Comparison of ENCODE assay signal across 21 cellular contexts in genomic region chr6:128230267-128230989, GRCh38.
DNase-seq lines count a peak whose midpoint lies in the region; ATAC-seq, FAIRE-seq and TF ChIP-seq lines count a peak whose summit lies in the region.
"Had no signal": no experiment of that assay in that cellular context is flagged by ENCODE, and none has a peak within 500 bp of the region (broad histone marks: within the 10 kb centered on the region; RNA-seq: fewer than 3 reads in every experiment).

No MANE protein-coding gene starts in this region.

- H3K36me3 ChIP-seq in HepG2 (replicated peaks in 1 of 2; ENCODE audit: control insufficient read depth in 1 of 2, insufficient read depth in 2 of 2, low read length in 2 of 2) (peaks cover 3 to 8% of the 10 kb centered on the region in 2 experiments; a peak in 3 of 5 replicates), stomach (no peaks in the 10 kb centered on the region)
- H3K36me3 ChIP-seq: BLaER1 treated with 17β-estradiol and CSF1 and Interleukin-3, amounts not matched to agents 10 nM and 100 nM; HAP-1 had no signal

- intact Hi-C loops in HepG2 (cut with micrococcal nuclease; ENCODE audit: unreplicated experiment): loop anchor here (2.0 kb wide), 1 partner anchor 22 kb away; no protein-coding TSS in a partner anchor
- intact Hi-C loops in stomach (cut with DNase I; ENCODE audit: low total_unique reads): no loop called here

- TF ChIP-seq POLR2A in HepG2 (IDR thresholded peaks at IDR 0.05; ENCODE audit: insufficient read depth in 1 of 2, low read depth in 2 of 2, low read length in 2 of 2): no peak
- no peak for TF ChIP-seq POLR2A in stomach (IDR thresholded peaks at IDR 0.05)

- FAIRE-seq in HepG2 (lab: Jason Lieb, UNC): no peak
- FAIRE-seq: GM12891 had no signal

- 70% methylated on average over 7 of the region's 7 CpGs for WGBS in HepG2 (ENCODE audit: low lambda C conversion rate)
- WGBS in stomach, 5 donors: 34 to 74% (median 50%) methylated on average over 7 of the region's 7 CpGs

- no peak overlapping the region for H2AFZ ChIP-seq in HepG2 (ENCODE audit: low read length)
- H2AFZ ChIP-seq: GM23338 had no signal

- BruUV-seq in HepG2 (replicated peaks; lab: Mats Ljungman, UMichigan): no TSS peak

- in situ Hi-C loops in HepG2 (cut with HindIII; ENCODE audit: extremely low pct_ligation_motif_present, low pct_unique_long_range_greater_than_20kb): no loop called here

- H3K79me2 ChIP-seq in HepG2 (ENCODE audit: insufficient read depth, low read length): no peaks in the 10 kb centered on the region

- CTCF ChIA-PET in HepG2 (lab: Yijun Ruan, JAX; ENCODE audit: low intra/inter-chr PET ratio, low total read pairs): no interaction called here

- TF ChIP-seq RAD21 in HepG2 (CRISPR knock-in tag; IDR thresholded peaks at IDR 0.05): no peak

- TF ChIP-seq EP300 in HepG2 (IDR thresholded peaks at IDR 0.05; ENCODE audit: low read depth in 2 of 2, low read length in 2 of 2) (0 out of 4 replicates have a peak, but pooled peaks of 1 of the 2 experiments have one; percentile 49), HepG2 (CRISPR knock-in tag; IDR thresholded peaks at IDR 0.05; ENCODE audit: borderline replicate concordance) (no peak), stomach (IDR thresholded peaks at IDR 0.05) (no peak)

- H3K4me2 ChIP-seq in HepG2 (ENCODE audit: low read depth, low read length): no peak overlapping the region
- H3K4me2 ChIP-seq: BLaER1 treated with 17β-estradiol and CSF1 and Interleukin-3, amounts not matched to agents 10 nM and 100 nM; GM23338; KMS-11 had no signal

- no peaks in the 10 kb centered on the region for H3K9me3 ChIP-seq in HepG2 (ENCODE audit: low read length)
- no peaks in the 10 kb centered on the region for H3K9me3 ChIP-seq in stomach
- H3K9me3 ChIP-seq: BLaER1 treated with 17β-estradiol and CSF1 and Interleukin-3, amounts not matched to agents 10 nM and 100 nM; HAP-1; SJCRH30 had no signal

- H3K27ac ChIP-seq in HepG2 (ENCODE audit: extremely low read length, insufficient read depth, low read length): peak overlapping the region; percentile 58
- peak overlapping the region in 3 of 5 donors; percentile 13 to 40 (median 38) for H3K27ac ChIP-seq in stomach
- H3K27ac ChIP-seq: BLaER1 treated with 17β-estradiol and CSF1 and Interleukin-3, amounts not matched to agents 10 nM and 100 nM; HL-60; KMS-11; SJCRH30 had no signal

- no peak overlapping the region for H3K9ac ChIP-seq in HepG2 (ENCODE audit: insufficient read depth, low read depth, low read length)
- H3K9ac ChIP-seq: BLaER1 treated with 17β-estradiol and CSF1 and Interleukin-3, amounts not matched to agents 10 nM and 100 nM; KMS-11 had no signal

- TF ChIP-seq CTCF in HepG2 (CRISPR knock-in tag; IDR thresholded peaks at IDR 0.05): no peak
- no peak for TF ChIP-seq CTCF in stomach (IDR thresholded peaks at IDR 0.05)

- POLR2A ChIA-PET in HepG2 (lab: Yijun Ruan, JAX): no interaction called here

- H3K4me3 ChIP-seq in HepG2 (replicated peaks in 1 of 3; ENCODE audit: insufficient read depth in 1 of 3, low read depth in 2 of 3, low read length in 3 of 3): no peak overlapping the region
- H3K4me3 ChIP-seq in stomach: no peak overlapping the region
- H3K4me3 ChIP-seq: BLaER1 treated with 17β-estradiol and CSF1 and Interleukin-3, amounts not matched to agents 10 nM and 100 nM; GM23338; HAP-1; SJCRH30 had no signal

- peaks cover 20% of the 10 kb centered on the region for H3K4me1 ChIP-seq in HepG2 (ENCODE audit: insufficient read depth, low read length)
- peaks cover 0 to 21% (median 9%) of the 10 kb centered on the region in 4 donors for H3K4me1 ChIP-seq in stomach
- H3K4me1 ChIP-seq: BLaER1 treated with 17β-estradiol and CSF1 and Interleukin-3, amounts not matched to agents 10 nM and 100 nM; HAP-1; SJCRH30 had no signal

- ATAC-seq in HepG2: peak; percentile 90
- ATAC-seq: GM23338, Panc1 had no signal

- peak; percentile 13 for DNase-seq in NCI-H146 treated with DMSO at 0.1 percent for 48 hours (lab: John Stamatoyannopoulos, UW; ENCODE audit: unreplicated experiment)
- no peak for DNase-seq in NCI-H146 (lab: John Stamatoyannopoulos, UW)
- DNase-seq in NCI-H69 (lab: John Stamatoyannopoulos, UW): peak; percentile 74
- peak; percentile 72 for DNase-seq in HepG2 (ENCODE audit: low spot score)
- no peak for DNase-seq in stomach
- no peak for DNase-seq in OCI-M2 (lab: John Stamatoyannopoulos, UW; ENCODE audit: unreplicated experiment)
- DNase-seq in effector CD8-positive, alpha-beta T cell (lab: John Stamatoyannopoulos, UW): no peak
- DNase-seq: 8988T; CD4-positive, alpha-beta memory T cell; DMS153; IMR-90; NCI-H1930; NK-92 treated with Interleukin-12 subunit alpha and Interleukin-12 subunit beta, amount 100 ng/mL, for 24 hours; SJCRH30 had no signal

- H4K20me1 ChIP-seq in HepG2 (ENCODE audit: insufficient read depth, low read length): no peaks in the 10 kb centered on the region
- H4K20me1 ChIP-seq: BLaER1 treated with 17β-estradiol and CSF1 and Interleukin-3, amounts not matched to agents 10 nM and 100 nM had no signal

- no peaks in the 10 kb centered on the region for H3K27me3 ChIP-seq in HepG2 (ENCODE audit: control insufficient read depth in 1 of 2, insufficient read depth in 2 of 2, low read length in 2 of 2)
- H3K27me3 ChIP-seq in stomach: no peaks in the 10 kb centered on the region
- H3K27me3 ChIP-seq: BLaER1 treated with 17β-estradiol and CSF1 and Interleukin-3, amounts not matched to agents 10 nM and 100 nM; SJCRH30 had no signal

TF ChIP-seq in HepG2, 621 proteins besides CTCF, POLR2A, EP300 and RAD21 (continues in another document):
- TF ChIP-seq HNRNPL (IDR thresholded peaks at IDR 0.05; ENCODE audit: low read depth, low read length) (no peak), XRCC5 (optimal IDR thresholded peaks at IDR 0.05; ENCODE audit: low read length) (no peak), MIER3 (CRISPR knock-in tag; IDR thresholded peaks at IDR 0.05; ENCODE audit: borderline replicate concordance) (no peak), RNF2 (conservative IDR thresholded peaks at IDR 0.05; ENCODE audit: low read depth) (no peak), ZNF563 (CRISPR knock-in tag; IDR thresholded peaks at IDR 0.05) (no peak), CREB1 (IDR thresholded peaks at IDR 0.05) (no peak), CREB1 (CRISPR knock-in tag; IDR thresholded peaks at IDR 0.05) (peak; percentile 55; the same call in 1 of the 2 replicates), NCOA2 (CRISPR knock-in tag; IDR thresholded peaks at IDR 0.05) (0 out of 2 replicates have a peak, but pooled peaks have one; percentile 19), SMYD3 (CRISPR knock-in tag; IDR thresholded peaks at IDR 0.05) (no peak), CBX1 (IDR thresholded peaks at IDR 0.05; ENCODE audit: low read depth) (no peak), TBL1XR1 (IDR thresholded peaks at IDR 0.05; ENCODE audit: borderline replicate concordance, low read length, partially characterized antibody) (no peak), HIVEP1 (CRISPR knock-in tag; IDR thresholded peaks at IDR 0.05) (no peak), RARA (CRISPR knock-in tag; IDR thresholded peaks at IDR 0.05) (peak; percentile 34; the same call in 1 of the 2 replicates), ZNF431 (CRISPR knock-in tag; IDR thresholded peaks at IDR 0.05; ENCODE audit: borderline replicate concordance, low read depth) (no peak), ZKSCAN8 (CRISPR knock-in tag; IDR thresholded peaks at IDR 0.05; ENCODE audit: borderline replicate concordance) (no peak)
- TF ChIP-seq, protein P1, sequence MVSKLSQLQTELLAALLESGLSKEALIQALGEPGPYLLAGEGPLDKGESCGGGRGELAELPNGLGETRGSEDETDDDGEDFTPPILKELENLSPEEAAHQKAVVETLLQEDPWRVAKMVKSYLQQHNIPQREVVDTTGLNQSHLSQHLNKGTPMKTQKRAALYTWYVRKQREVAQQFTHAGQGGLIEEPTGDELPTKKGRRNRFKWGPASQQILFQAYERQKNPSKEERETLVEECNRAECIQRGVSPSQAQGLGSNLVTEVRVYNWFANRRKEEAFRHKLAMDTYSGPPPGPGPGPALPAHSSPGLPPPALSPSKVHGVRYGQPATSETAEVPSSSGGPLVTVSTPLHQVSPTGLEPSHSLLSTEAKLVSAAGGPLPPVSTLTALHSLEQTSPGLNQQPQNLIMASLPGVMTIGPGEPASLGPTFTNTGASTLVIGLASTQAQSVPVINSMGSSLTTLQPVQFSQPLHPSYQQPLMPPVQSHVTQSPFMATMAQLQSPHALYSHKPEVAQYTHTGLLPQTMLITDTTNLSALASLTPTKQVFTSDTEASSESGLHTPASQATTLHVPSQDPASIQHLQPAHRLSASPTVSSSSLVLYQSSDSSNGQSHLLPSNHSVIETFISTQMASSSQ (IDR thresholded peaks at IDR 0.05; ENCODE audit: low read depth): peak; percentile 80
- TF ChIP-seq, protein P1 (CRISPR knock-in tag; IDR thresholded peaks at IDR 0.05; ENCODE audit: borderline replicate concordance): peak; percentile 48; the same call in 1 of the 2 replicates
- TF ChIP-seq, protein P2, sequence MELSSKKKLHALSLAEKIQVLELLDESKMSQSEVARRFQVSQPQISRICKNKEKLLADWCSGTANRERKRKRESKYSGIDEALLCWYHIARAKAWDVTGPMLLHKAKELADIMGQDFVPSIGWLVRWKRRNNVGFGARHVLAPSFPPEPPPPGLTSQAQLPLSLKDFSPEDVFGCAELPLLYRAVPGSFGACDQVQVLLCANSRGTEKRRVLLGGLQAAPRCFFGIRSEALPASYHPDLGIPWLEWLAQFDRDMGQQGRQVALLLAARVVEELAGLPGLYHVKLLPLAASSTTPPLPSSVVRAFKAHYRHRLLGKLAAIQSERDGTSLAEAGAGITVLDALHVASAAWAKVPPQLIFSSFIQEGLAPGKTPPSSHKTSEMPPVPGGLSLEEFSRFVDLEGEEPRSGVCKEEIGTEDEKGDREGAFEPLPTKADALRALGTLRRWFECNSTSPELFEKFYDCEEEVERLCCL (CRISPR knock-in tag; IDR thresholded peaks at IDR 0.05; ENCODE audit: borderline replicate concordance): no peak

Comparison
In these comparisons a context has a peak if more than half of its experiments do, and no peak if none do; other contexts are left out.
1. DNase-seq: peak in NCI-H146 treated with DMSO at 0.1 percent for 48 hours (single experiment), NCI-H69 (single experiment) and HepG2 (single experiment); none in NCI-H146 (single experiment), stomach (single experiment), OCI-M2 (single experiment) and effector CD8-positive, alpha-beta T cell (single experiment).